15 cellular contexts compared by ENCODE assay signal in genomic region chr6:118914598-118914997, GRCh38. TPM values are rescaled to one million over a fixed set of nuclear protein-coding genes. Genes with fewer than 3 reads are reported as not detected.
DNase-seq lines count a peak whose midpoint lies in the region; ATAC-seq and TF ChIP-seq lines count a peak whose summit lies in the region.
"Had no signal": no experiment of that assay in that cellular context is flagged by ENCODE, and none has a peak within 500 bp of the region (broad histone marks: within the 10 kb centered on the region; RNA-seq: fewer than 3 reads in every experiment).

No MANE protein-coding gene starts in this region.

- intact Hi-C loops in activated CD8-positive, alpha-beta T cell treated with anti-CD3 and anti-CD28 coated beads for 36 hours (cut with micrococcal nuclease) = no loop called here
- intact Hi-C loops in CD4-positive, alpha-beta memory T cell (cut with micrococcal nuclease) = no loop called here
- intact Hi-C loops in gastrocnemius medialis (cut with DNase I; ENCODE audit: low total_unique reads) = no loop called here

- H3K27me3 ChIP-seq in CD4-positive, alpha-beta memory T cell (ENCODE audit: insufficient read depth, low read length) = no peaks in the 10 kb centered on the region
- no peaks in the 10 kb centered on the region for H3K27me3 ChIP-seq in gastrocnemius medialis

- peaks cover 45% of the 10 kb centered on the region for H3K36me3 Mint-ChIP-seq in activated CD8-positive, alpha-beta T cell treated with anti-CD3 and anti-CD28 coated beads for 36 hours (ENCODE audit: low read depth)
- H3K36me3 Mint-ChIP-seq in activated CD8-positive, alpha-beta T cell treated with anti-CD3 and anti-CD28 coated beads, Interleukin-2, amount 10 ng/mL, durations not matched to agents 7 days and 5 days (ENCODE audit: low read depth) = peaks cover 57% of the 10 kb centered on the region
- H3K36me3 Mint-ChIP-seq in CD4-positive, alpha-beta memory T cell = peaks cover 47 to 85% of the 10 kb centered on the region in 2 donors
- peaks cover 50% of the 10 kb centered on the region for H3K36me3 Mint-ChIP-seq in effector memory CD8-positive, alpha-beta T cell (ENCODE audit: insufficient read depth)
- H3K36me3 Mint-ChIP-seq in progenitor cell of endocrine pancreas (ENCODE audit: insufficient read depth) = peaks cover 33% of the 10 kb centered on the region

- no peak for TF ChIP-seq CTCF in activated CD8-positive, alpha-beta T cell treated with anti-CD3 and anti-CD28 coated beads for 36 hours (IDR thresholded peaks at IDR 0.05)
- TF ChIP-seq CTCF in progenitor cell of endocrine pancreas (IDR thresholded peaks at IDR 0.05; ENCODE audit: unreplicated experiment) (no peak), gastrocnemius medialis (IDR thresholded peaks at IDR 0.05 in 4 of 5, conservative IDR thresholded peaks at IDR 0.05 in 1 of 5) (no peak)

- H3K4me3 ChIP-seq in CD4-positive, alpha-beta memory T cell (ENCODE audit: low read length in 2 of 2) = no peak overlapping the region
- no peak overlapping the region for H3K4me3 ChIP-seq in gastrocnemius medialis
- H3K4me3 ChIP-seq: GM23338 had no signal

- no peaks in the 10 kb centered on the region for H3K4me1 ChIP-seq in CD4-positive, alpha-beta memory T cell (ENCODE audit: insufficient read depth, low read length)
- H3K4me1 ChIP-seq in gastrocnemius medialis = peaks cover 0 to 5% of the 10 kb centered on the region in 2 donors

- peaks cover 3% of the 10 kb centered on the region for H3K4me1 Mint-ChIP-seq in activated CD8-positive, alpha-beta T cell treated with anti-CD3 and anti-CD28 coated beads for 36 hours (ENCODE audit: low read depth)
- no peaks in the 10 kb centered on the region for H3K4me1 Mint-ChIP-seq in activated CD8-positive, alpha-beta T cell treated with anti-CD3 and anti-CD28 coated beads, Interleukin-2, amount 10 ng/mL, durations not matched to agents 7 days and 5 days (ENCODE audit: low read depth)
- H3K4me1 Mint-ChIP-seq in CD4-positive, alpha-beta memory T cell = peaks cover under 1 to 4% (median 3%) of the 10 kb centered on the region in 4 donors
- H3K4me1 Mint-ChIP-seq in effector memory CD8-positive, alpha-beta T cell (ENCODE audit: low read depth in 2 of 2) = no peaks in the 10 kb centered on the region
- H3K4me1 Mint-ChIP-seq in progenitor cell of endocrine pancreas (ENCODE audit: low read depth) = peaks cover 9% of the 10 kb centered on the region
- H3K4me1 Mint-ChIP-seq: GM23338 had no signal

- POLR2A ChIA-PET in activated CD8-positive, alpha-beta T cell treated with anti-CD3 and anti-CD28 coated beads for 36 hours (lab: Charles Lee) = no interaction called here
- POLR2A ChIA-PET in activated CD8-positive, alpha-beta T cell treated with anti-CD3 and anti-CD28 coated beads, Interleukin-2, amount 10 ng/mL, durations not matched to agents 7 days and 5 days (lab: Charles Lee) = no interaction called here
- POLR2A ChIA-PET in CD4-positive, alpha-beta memory T cell (lab: Charles Lee; ENCODE audit: partially characterized antibody) = no interaction called here

- in situ Hi-C loops in gastrocnemius medialis (cut with MboI; ENCODE audit: low sequenced_read_pairs in 4 of 4) = no loop called here

- no peak overlapping the region for H3K4me3 Mint-ChIP-seq in activated CD8-positive, alpha-beta T cell treated with anti-CD3 and anti-CD28 coated beads for 36 hours
- no peak overlapping the region for H3K4me3 Mint-ChIP-seq in activated CD8-positive, alpha-beta T cell treated with anti-CD3 and anti-CD28 coated beads, Interleukin-2, amount 10 ng/mL, durations not matched to agents 7 days and 5 days
- no peak overlapping the region for H3K4me3 Mint-ChIP-seq in CD4-positive, alpha-beta memory T cell
- no peak overlapping the region for H3K4me3 Mint-ChIP-seq in effector memory CD8-positive, alpha-beta T cell
- H3K4me3 Mint-ChIP-seq in progenitor cell of endocrine pancreas (ENCODE audit: low read depth) = no peak overlapping the region
- H3K4me3 Mint-ChIP-seq: GM23338 had no signal

- H3K27me3 Mint-ChIP-seq in activated CD8-positive, alpha-beta T cell treated with anti-CD3 and anti-CD28 coated beads for 36 hours = no peaks in the 10 kb centered on the region
- no peaks in the 10 kb centered on the region for H3K27me3 Mint-ChIP-seq in activated CD8-positive, alpha-beta T cell treated with anti-CD3 and anti-CD28 coated beads, Interleukin-2, amount 10 ng/mL, durations not matched to agents 7 days and 5 days (ENCODE audit: low read depth)
- H3K27me3 Mint-ChIP-seq in CD4-positive, alpha-beta memory T cell = no peaks in the 10 kb centered on the region
- H3K27me3 Mint-ChIP-seq in effector memory CD8-positive, alpha-beta T cell = no peaks in the 10 kb centered on the region
- no peaks in the 10 kb centered on the region for H3K27me3 Mint-ChIP-seq in progenitor cell of endocrine pancreas

- no peaks in the 10 kb centered on the region for H3K9me3 ChIP-seq in CD4-positive, alpha-beta memory T cell (ENCODE audit: control insufficient read depth in 1 of 2, low read length in 2 of 2)
- H3K9me3 ChIP-seq in gastrocnemius medialis = no peaks in the 10 kb centered on the region

- CTCF ChIA-PET in activated CD8-positive, alpha-beta T cell treated with anti-CD3 and anti-CD28 coated beads for 36 hours (lab: Charles Lee) = interaction anchor here (0.8 kb wide), 1 partner anchor 18 kb away, joined by 3 read pairs; no protein-coding TSS in a partner anchor
- CTCF ChIA-PET in activated CD8-positive, alpha-beta T cell treated with anti-CD3 and anti-CD28 coated beads, Interleukin-2, amount 10 ng/mL, durations not matched to agents 7 days and 5 days (lab: Charles Lee) = no interaction called here
- CTCF ChIA-PET in CD4-positive, alpha-beta memory T cell (lab: Charles Lee; ENCODE audit: partially characterized antibody) = interaction anchor here (1.2 kb wide), 1 partner anchor 9 kb away, joined by 3 read pairs; no protein-coding TSS in a partner anchor

- no peak for DNase-seq in activated CD8-positive, alpha-beta T cell treated with anti-CD3 and anti-CD28 coated beads for 36 hours
- DNase-seq in activated CD8-positive, alpha-beta T cell treated with anti-CD3 and anti-CD28 coated beads, Interleukin-2, amount 10 ng/mL, durations not matched to agents 7 days and 5 days = no peak
- DNase-seq in CD4-positive, alpha-beta memory T cell = no peak
- DNase-seq in effector memory CD8-positive, alpha-beta T cell = no peak
- DNase-seq in progenitor cell of endocrine pancreas (ENCODE audit: low spot score, unreplicated experiment) (no peak), gastrocnemius medialis (no peak), NCI-H510A treated with DMSO at 0.1 percent for 48 hours (lab: John Stamatoyannopoulos, UW) (no peak)
- DNase-seq: 8988T, MM.1S, NCI-H1092, NCI-H748 treated with DMSO at 0.1 percent for 48 hours had no signal

- no peak for ATAC-seq in activated CD8-positive, alpha-beta T cell treated with anti-CD3 and anti-CD28 coated beads for 36 hours
- ATAC-seq in activated CD8-positive, alpha-beta T cell treated with anti-CD3 and anti-CD28 coated beads, Interleukin-2, amount 10 ng/mL, durations not matched to agents 7 days and 5 days = no peak
- ATAC-seq in effector memory CD8-positive, alpha-beta T cell (replicated peaks) = no peak
- ATAC-seq in GM21423 (IDR thresholded peaks at IDR 0.05; ENCODE audit: unreplicated experiment) (no peak), gastrocnemius medialis (no peak)
- ATAC-seq: GM23338, HCT116, Right ventricle myocardium inferior had no signal

- H3K27ac ChIP-seq in CD4-positive, alpha-beta memory T cell (ENCODE audit: low read depth, low read length) = no peak overlapping the region
- H3K27ac ChIP-seq in gastrocnemius medialis = no peak overlapping the region

- no peak for TF ChIP-seq POLR2A in gastrocnemius medialis (IDR thresholded peaks at IDR 0.05)

- H3K36me3 ChIP-seq in CD4-positive, alpha-beta memory T cell (ENCODE audit: insufficient read depth, low read length) = peaks cover 27% of the 10 kb centered on the region
- H3K36me3 ChIP-seq in gastrocnemius medialis = peaks cover 3 to 65% of the 10 kb centered on the region in 2 donors

- H3K9me3 Mint-ChIP-seq in activated CD8-positive, alpha-beta T cell treated with anti-CD3 and anti-CD28 coated beads for 36 hours = no peaks in the 10 kb centered on the region
- H3K9me3 Mint-ChIP-seq in activated CD8-positive, alpha-beta T cell treated with anti-CD3 and anti-CD28 coated beads, Interleukin-2, amount 10 ng/mL, durations not matched to agents 7 days and 5 days (ENCODE audit: insufficient read depth) = no peaks in the 10 kb centered on the region
- H3K9me3 Mint-ChIP-seq in CD4-positive, alpha-beta memory T cell = peaks cover 0 to 3% (median 0%) of the 10 kb centered on the region in 8 donors
- no peaks in the 10 kb centered on the region for H3K9me3 Mint-ChIP-seq in effector memory CD8-positive, alpha-beta T cell
- no peaks in the 10 kb centered on the region for H3K9me3 Mint-ChIP-seq in progenitor cell of endocrine pancreas (ENCODE audit: low read depth)
- H3K9me3 Mint-ChIP-seq: GM23338 had no signal

- H3K27ac Mint-ChIP-seq in activated CD8-positive, alpha-beta T cell treated with anti-CD3 and anti-CD28 coated beads for 36 hours = peak overlapping the region; percentile 41
- H3K27ac Mint-ChIP-seq in activated CD8-positive, alpha-beta T cell treated with anti-CD3 and anti-CD28 coated beads, Interleukin-2, amount 10 ng/mL, durations not matched to agents 7 days and 5 days = no peak overlapping the region
- H3K27ac Mint-ChIP-seq in CD4-positive, alpha-beta memory T cell = peak overlapping the region in 5 of 7 donors; percentile 9 to 60 (median 23)
- peak overlapping the region; percentile 34 to 65 for H3K27ac Mint-ChIP-seq in effector memory CD8-positive, alpha-beta T cell
- peak overlapping the region; percentile 83 for H3K27ac Mint-ChIP-seq in progenitor cell of endocrine pancreas
- H3K27ac Mint-ChIP-seq: GM23338 had no signal

RNA-seq across cellular contexts. Expression of gene MCM9, which starts 20.4 kb away (rescaled TPM):
- 10 to 100 TPM; 18.4 to 21.3 TPM for total RNA-seq in activated CD8-positive, alpha-beta T cell treated with anti-CD3 and anti-CD28 coated beads for 36 hours
- total RNA-seq in activated CD8-positive, alpha-beta T cell treated with anti-CD3 and anti-CD28 coated beads, Interleukin-2, amount 10 ng/mL, durations not matched to agents 7 days and 5 days = 10 to 100 TPM; 18.1 to 18.8 TPM
- total RNA-seq in CD4-positive, alpha-beta memory T cell = 10 to 100 TPM; 33.8 to 36.6 TPM
- polyA plus RNA-seq in CD4-positive, alpha-beta memory T cell = 10 to 100 TPM; 11.2 to 15.2 TPM
- total RNA-seq in progenitor cell of endocrine pancreas (24.7 and 25.1 TPM in 2 replicates), gastrocnemius medialis (1 to 10 TPM; 3.5 to 6.9 (median 5.0) TPM)

RNA-seq across cellular contexts. Expression of gene ASF1A, which starts 20.6 kb away (rescaled TPM):
- 10 to 100 TPM; 36.4 to 39.0 TPM for total RNA-seq in activated CD8-positive, alpha-beta T cell treated with anti-CD3 and anti-CD28 coated beads for 36 hours
- 10 to 100 TPM; 49.4 to 51.1 TPM for total RNA-seq in activated CD8-positive, alpha-beta T cell treated with anti-CD3 and anti-CD28 coated beads, Interleukin-2, amount 10 ng/mL, durations not matched to agents 7 days and 5 days
- total RNA-seq in CD4-positive, alpha-beta memory T cell = 10 to 100 TPM; 64.0 to 66.6 TPM
- polyA plus RNA-seq in CD4-positive, alpha-beta memory T cell = 10 to 100 TPM; 65.8 to 78.5 TPM
- 29.5 and 30.5 TPM in 2 replicates for total RNA-seq in progenitor cell of endocrine pancreas
- 10 to 100 TPM in 3 of 4 donors, 1 to 10 TPM in 1; 9.7 to 13.9 (median 11.0) TPM for total RNA-seq in gastrocnemius medialis
